ENCODE assay signal across 28 cellular contexts in genomic region chrX:29447867-29448266, GRCh38.
"Had no signal": no experiment of that assay in that cellular context is flagged by ENCODE, and none has a peak within 500 bp of the region (broad histone marks: within the 10 kb centered on the region; RNA-seq: fewer than 3 reads in every experiment).

No MANE protein-coding gene starts in this region.

- H3K36me3 ChIP-seq: esophagus squamous epithelium, gastroesophageal sphincter, heart left ventricle, ovary, suprapubic skin, transverse colon, upper lobe of right lung, uterus had no signal

- DNase-seq: effector memory CD8-positive, alpha-beta T cell; erythroblast; esophagus squamous epithelium; foreskin keratinocyte; heart left ventricle; kidney; natural killer cell; occipital lobe; ovary; posterior cingulate gyrus; psoas muscle; right cardiac atrium; stimulated activated CD4-positive, alpha-beta T cell treated with anti-CD3 and anti-CD28 coated beads, Interleukin-12 subunit alpha, Interleukin-12 subunit beta, amount 100 ng/mL, for 4 hours; stimulated activated CD4-positive, alpha-beta T cell treated with anti-CD3 and anti-CD28 coated beads, Interleukin-2, amount 100 ng/mL, for 24 hours; stimulated activated CD4-positive, alpha-beta T cell treated with anti-CD3 and anti-CD28 coated beads, Interleukin-4, amount 100 ng/mL, for 24 hours; transverse colon; upper lobe of right lung; uterus had no signal

- H3K27ac Mint-ChIP-seq: effector memory CD8-positive, alpha-beta T cell; memory B cell; natural killer cell; stimulated activated effector memory CD8-positive, alpha-beta T cell treated with anti-CD3 and anti-CD28 coated beads, Interleukin-12 subunit alpha, Interleukin-12 subunit beta, amount 100 ng/mL, for 72 hours; stimulated activated naive CD8-positive, alpha-beta T cell treated with anti-CD3 and anti-CD28 coated beads, Interleukin-15, Interleukin-2, amounts not matched to agents 100 ng/mL and 50 ng/mL, for 24 hours had no signal

- H3K27me3 ChIP-seq: esophagus squamous epithelium, foreskin keratinocyte, gastroesophageal sphincter, heart left ventricle, hepatocyte, ovary, suprapubic skin, transverse colon, upper lobe of right lung, uterus had no signal

- H3K4me3 ChIP-seq: coronary artery, esophagus squamous epithelium, gastroesophageal sphincter, heart left ventricle, hepatocyte, lung, ovary, psoas muscle, smooth muscle cell, suprapubic skin, transverse colon, upper lobe of right lung, uterus had no signal

- H3K36me3 Mint-ChIP-seq: memory B cell; stimulated activated effector memory CD8-positive, alpha-beta T cell treated with anti-CD3 and anti-CD28 coated beads, Interleukin-12 subunit alpha, Interleukin-12 subunit beta, amount 100 ng/mL, for 72 hours had no signal

- H3K4me1 Mint-ChIP-seq: memory B cell; natural killer cell; stimulated activated effector memory CD8-positive, alpha-beta T cell treated with anti-CD3 and anti-CD28 coated beads, Interleukin-12 subunit alpha, Interleukin-12 subunit beta, amount 100 ng/mL, for 72 hours had no signal

- H3K4me3 Mint-ChIP-seq: effector memory CD8-positive, alpha-beta T cell; memory B cell; natural killer cell; stimulated activated effector memory CD8-positive, alpha-beta T cell treated with anti-CD3 and anti-CD28 coated beads, Interleukin-12 subunit alpha, Interleukin-12 subunit beta, amount 100 ng/mL, for 72 hours; stimulated activated naive CD8-positive, alpha-beta T cell treated with anti-CD3 and anti-CD28 coated beads, Interleukin-15, Interleukin-2, amounts not matched to agents 100 ng/mL and 50 ng/mL, for 24 hours had no signal

- H3K9me3 ChIP-seq: esophagus squamous epithelium, gastroesophageal sphincter, heart left ventricle, ovary, psoas muscle, suprapubic skin, transverse colon, upper lobe of right lung, uterus had no signal

- H3K9me3 Mint-ChIP-seq: memory B cell; stimulated activated naive CD8-positive, alpha-beta T cell treated with anti-CD3 and anti-CD28 coated beads, Interleukin-15, Interleukin-2, amounts not matched to agents 100 ng/mL and 50 ng/mL, for 24 hours had no signal

- H3K4me1 ChIP-seq: esophagus squamous epithelium, foreskin keratinocyte, gastroesophageal sphincter, heart left ventricle, psoas muscle, suprapubic skin, transverse colon, upper lobe of right lung, uterus had no signal

- FAIRE-seq: endometrium had no signal

- H3K27me3 Mint-ChIP-seq: effector memory CD8-positive, alpha-beta T cell; memory B cell; stimulated activated naive CD8-positive, alpha-beta T cell treated with anti-CD3 and anti-CD28 coated beads, Interleukin-15, Interleukin-2, amounts not matched to agents 100 ng/mL and 50 ng/mL, for 24 hours had no signal
